33 cellular contexts compared by ENCODE assay signal in genomic region chr7:41294556-41295454, GRCh38.
"Had no signal": no experiment of that assay in that cellular context is flagged by ENCODE, and none has a peak within 500 bp of the region (broad histone marks: within the 10 kb centered on the region; RNA-seq: fewer than 3 reads in every experiment).

No MANE protein-coding gene starts in this region.

- ATAC-seq: activated CD4-positive, alpha-beta T cell treated with anti-CD3 and anti-CD28 coated beads for 36 hours; activated CD4-positive, CD25-positive, alpha-beta regulatory T cell treated with anti-CD3 and anti-CD28 coated beads, Interleukin-2, amount 50 U/mL, for 24 hours; activated T-helper 17 cell treated with anti-CD3 and anti-CD28 coated beads, Interleukin-2, amount 50 U/mL, for 72 hours; PC-3; Right ventricle myocardium inferior; SK-N-SH treated with all-trans-retinoic acid at 6 μM for 48 hours had no signal

- H3K27ac ChIP-seq: ascending aorta, cardiac muscle cell, Peyer's patch, RWPE1 had no signal

- DNase-seq: activated CD4-positive, alpha-beta memory T cell treated with anti-CD3 and anti-CD28 coated beads for 36 hours; activated CD4-positive, alpha-beta T cell treated with anti-CD3 and anti-CD28 coated beads for 36 hours; activated CD4-positive, alpha-beta T cell treated with anti-CD3 and anti-CD28 coated beads, Interleukin-2, amount 50 U/mL, for 1 hour; activated CD8-positive, alpha-beta memory T cell treated with anti-CD3 and anti-CD28 coated beads, Interleukin-2, amount 50 U/mL, for 4 hours; activated effector memory CD4-positive, alpha-beta T cell treated with anti-CD3 and anti-CD28 coated beads, Interleukin-2, amount 50 U/mL, for 16 hours; activated naive CD4-positive, alpha-beta T cell; activated naive CD4-positive, alpha-beta T cell treated with anti-CD3 and anti-CD28 coated beads, Interleukin-2, amount 50 U/mL, for 16 hours; activated naive CD8-positive, alpha-beta T cell treated with anti-CD3 and anti-CD28 coated beads, Interleukin-2, amount 10 ng/mL, durations not matched to agents 7 days and 5 days; activated T-cell treated with anti-CD3 and anti-CD28 coated beads for 4 hours; activated T-cell treated with anti-CD3 and anti-CD28 coated beads, Interleukin-2, amount 50 U/mL, for 48 hours; amygdala; Kasumi-1; KG1; MG63; NCI-H1092; NCI-H1436 treated with DMSO at 0.1 percent for 48 hours; NCI-H1694 treated with DMSO at 0.1 percent for 48 hours; NCI-H2029; NCI-H345; NCI-H524 treated with DMSO at 0.1 percent for 48 hours; PC-3; Peyer's patch; SIG-M5; T1000 had no signal

- H3K4me1 Mint-ChIP-seq: activated CD4-positive, alpha-beta T cell treated with anti-CD3 and anti-CD28 coated beads for 36 hours; activated naive CD8-positive, alpha-beta T cell treated with anti-CD3 and anti-CD28 coated beads, Interleukin-2, amount 10 ng/mL, durations not matched to agents 7 days and 5 days; activated T-helper 17 cell treated with anti-CD3 and anti-CD28 coated beads, Interleukin-2, amount 50 U/mL, for 72 hours; central memory CD8-positive, alpha-beta T cell had no signal

- H3K4me1 ChIP-seq: ascending aorta, Peyer's patch had no signal

- H3K36me3 Mint-ChIP-seq: activated CD4-positive, alpha-beta memory T cell treated with anti-CD3 and anti-CD28 coated beads for 36 hours; activated naive CD8-positive, alpha-beta T cell treated with anti-CD3 and anti-CD28 coated beads, Interleukin-2, amount 10 ng/mL, durations not matched to agents 7 days and 5 days had no signal

- H3K4me3 Mint-ChIP-seq: activated CD4-positive, alpha-beta memory T cell treated with anti-CD3 and anti-CD28 coated beads for 36 hours; activated CD4-positive, alpha-beta T cell treated with anti-CD3 and anti-CD28 coated beads for 36 hours; activated naive CD8-positive, alpha-beta T cell treated with anti-CD3 and anti-CD28 coated beads, Interleukin-2, amount 10 ng/mL, durations not matched to agents 7 days and 5 days; activated T-helper 17 cell treated with anti-CD3 and anti-CD28 coated beads, Interleukin-2, amount 50 U/mL, for 72 hours; central memory CD8-positive, alpha-beta T cell had no signal

- H3K4me3 ChIP-seq: ascending aorta, cardiac muscle cell, MG63, Peyer's patch had no signal

- H3K27ac Mint-ChIP-seq: activated CD4-positive, alpha-beta memory T cell treated with anti-CD3 and anti-CD28 coated beads for 36 hours; activated CD4-positive, alpha-beta T cell treated with anti-CD3 and anti-CD28 coated beads for 36 hours; activated naive CD8-positive, alpha-beta T cell treated with anti-CD3 and anti-CD28 coated beads, Interleukin-2, amount 10 ng/mL, durations not matched to agents 7 days and 5 days; activated T-helper 17 cell treated with anti-CD3 and anti-CD28 coated beads, Interleukin-2, amount 50 U/mL, for 72 hours had no signal

- H3K9me3 ChIP-seq: ascending aorta, MG63, Peyer's patch had no signal

- H3K9me3 Mint-ChIP-seq: activated naive CD8-positive, alpha-beta T cell treated with anti-CD3 and anti-CD28 coated beads, Interleukin-2, amount 10 ng/mL, durations not matched to agents 7 days and 5 days had no signal

- FAIRE-seq: TTC549 had no signal

- H3K27me3 ChIP-seq: ascending aorta, cardiac muscle cell, MG63, Peyer's patch had no signal

- H3K36me3 ChIP-seq: ascending aorta, cardiac muscle cell, MG63, Peyer's patch had no signal

- H3K27me3 Mint-ChIP-seq: activated CD4-positive, alpha-beta memory T cell treated with anti-CD3 and anti-CD28 coated beads for 36 hours; activated CD4-positive, alpha-beta T cell treated with anti-CD3 and anti-CD28 coated beads for 36 hours; activated naive CD8-positive, alpha-beta T cell treated with anti-CD3 and anti-CD28 coated beads, Interleukin-2, amount 10 ng/mL, durations not matched to agents 7 days and 5 days; activated T-helper 17 cell treated with anti-CD3 and anti-CD28 coated beads, Interleukin-2, amount 50 U/mL, for 72 hours; central memory CD8-positive, alpha-beta T cell had no signal
